ENCODE assay signal across 11 cellular contexts in the genomic region with DNA sequence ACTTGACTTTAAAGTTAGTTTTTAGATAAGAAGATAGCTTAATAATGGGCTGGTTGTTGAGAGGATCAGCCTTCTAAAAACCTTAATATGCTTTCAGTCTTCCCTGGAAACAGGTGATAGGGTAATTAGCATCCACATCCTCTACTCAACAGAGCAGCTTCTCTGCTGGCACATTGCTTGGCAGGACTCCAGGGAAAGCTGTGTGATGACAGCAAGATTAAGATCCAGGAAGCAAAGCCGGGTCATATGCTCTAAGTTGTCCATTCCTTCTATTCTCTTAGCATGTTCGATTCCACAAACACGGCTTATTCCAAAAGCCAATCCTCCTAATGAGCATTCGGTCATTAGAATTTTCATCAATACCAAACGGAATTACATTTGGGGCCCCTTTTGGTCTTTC.
A peak's percentile ranks its signal among the peaks of the same experiment; 100 is the strongest.
DNase-seq lines count a peak whose midpoint lies in the region; ATAC-seq lines count a peak whose summit lies in the region.
"Had no signal": no experiment of that assay in that cellular context is flagged by ENCODE, and none has a peak within 500 bp of the region (broad histone marks: within the 10 kb centered on the region; RNA-seq: fewer than 3 reads in every experiment).

No MANE protein-coding gene starts in this region.

- peak; percentile 96 for ATAC-seq in left colon
- ATAC-seq in GM18519 (IDR thresholded peaks at IDR 0.05; ENCODE audit: low FRiP score, unreplicated experiment), result no peak
- ATAC-seq in activated T-cell treated with anti-CD3 and anti-CD28 coated beads, Interleukin-2, amount 50 U/mL, for 4 hours, result no peak
- no peak for ATAC-seq in HG02840 (IDR thresholded peaks at IDR 0.05; ENCODE audit: low FRiP score, unreplicated experiment)
- ATAC-seq: activated CD4-positive, alpha-beta T cell treated with anti-CD3 and anti-CD28 coated beads for 36 hours had no signal

- DNase-seq in D341Med (ENCODE audit: low spot score) (peak; percentile 76), NCI-H1048 (lab: John Stamatoyannopoulos, UW) (peak; percentile 51), amniotic epithelial cell (ENCODE audit: low read depth) (peak; percentile 57), left colon (peak; percentile 84 to 86), NOMO-1 treated with DMSO at 0.1 percent for 48 hours (lab: John Stamatoyannopoulos, UW; ENCODE audit: unreplicated experiment) (no peak)
- DNase-seq in activated T-cell treated with anti-CD3 and anti-CD28 coated beads, Interleukin-2, amount 50 U/mL, for 4 hours, result no peak
- DNase-seq: activated CD4-positive, alpha-beta T cell treated with anti-CD3 and anti-CD28 coated beads for 36 hours; activated naive CD4-positive, alpha-beta T cell treated with Interleukin-2 at 50 U/mL for 16 hours; DMS79 had no signal

- no peaks in the 10 kb centered on the region for H3K4me1 Mint-ChIP-seq in activated T-cell treated with anti-CD3 and anti-CD28 coated beads, Interleukin-2, amount 50 U/mL, for 4 hours (ENCODE audit: low read depth)
- H3K4me1 Mint-ChIP-seq: activated CD4-positive, alpha-beta T cell treated with anti-CD3 and anti-CD28 coated beads for 36 hours had no signal

- H3K9me3 Mint-ChIP-seq in activated T-cell treated with anti-CD3 and anti-CD28 coated beads, Interleukin-2, amount 50 U/mL, for 4 hours, result no peaks in the 10 kb centered on the region

- intact Hi-C loops in left colon (cut with DNase I, micrococcal nuclease), result no loop called here

- H3K27me3 Mint-ChIP-seq in activated T-cell treated with anti-CD3 and anti-CD28 coated beads, Interleukin-2, amount 50 U/mL, for 4 hours (ENCODE audit: low read depth), result peaks cover 19% of the 10 kb centered on the region

- H3K4me3 Mint-ChIP-seq in activated T-cell treated with anti-CD3 and anti-CD28 coated beads, Interleukin-2, amount 50 U/mL, for 4 hours, result no peak overlapping the region
- H3K4me3 Mint-ChIP-seq: activated CD4-positive, alpha-beta T cell treated with anti-CD3 and anti-CD28 coated beads for 36 hours had no signal

- H3K36me3 Mint-ChIP-seq in activated T-cell treated with anti-CD3 and anti-CD28 coated beads, Interleukin-2, amount 50 U/mL, for 4 hours (ENCODE audit: insufficient read depth), result no peaks in the 10 kb centered on the region

Comparison
In these comparisons a context has a peak if more than half of its experiments do, and no peak if none do; other contexts are left out.
1. DNase-seq: peak in D341Med (single experiment), NCI-H1048 (single experiment), amniotic epithelial cell (single experiment) and left colon (2 of 2); none in activated T-cell treated with anti-CD3 and anti-CD28 coated beads, Interleukin-2, amount 50 U/mL, for 4 hours (single experiment) and NOMO-1 treated with DMSO at 0.1 percent for 48 hours (single experiment).